Comparison of ENCODE assay signal across 8 cellular contexts in genomic region chr5:149442563-149443182, GRCh38.
A peak's percentile ranks its signal among the peaks of the same experiment; 100 is the strongest.
DNase-seq lines count a peak whose midpoint lies in the region; ATAC-seq and TF ChIP-seq lines count a peak whose summit lies in the region.

No MANE protein-coding gene starts in this region.

- H3K4me3 ChIP-seq in parathyroid adenoma (ENCODE audit: low read depth, low read length) (no peak overlapping the region), transverse colon (no peak overlapping the region)

- ATAC-seq in GM19023 (IDR thresholded peaks at IDR 0.05; ENCODE audit: unreplicated experiment) (peak; percentile 81), SK-N-SH treated with all-trans-retinoic acid at 6 μM for 48 hours (peak; percentile 84)

- H3K4me1 ChIP-seq in parathyroid adenoma (peaks cover 7% of the 10 kb centered on the region), transverse colon (peaks cover 6 to 34% (median 28%) of the 10 kb centered on the region in 4 donors)

- peaks cover 12% of the 10 kb centered on the region for H3K27me3 Mint-ChIP-seq in activated naive CD4-positive, alpha-beta T cell treated with anti-CD3 and anti-CD28 coated beads, Interleukin-2, amount 10 ng/mL, durations not matched to agents 7 days and 5 days
- H3K27me3 Mint-ChIP-seq in glutamatergic neuron (ENCODE audit: unreplicated experiment) = peaks cover 9% of the 10 kb centered on the region

- no peaks in the 10 kb centered on the region for H3K36me3 Mint-ChIP-seq in activated naive CD4-positive, alpha-beta T cell treated with anti-CD3 and anti-CD28 coated beads, Interleukin-2, amount 10 ng/mL, durations not matched to agents 7 days and 5 days
- no peaks in the 10 kb centered on the region for H3K36me3 Mint-ChIP-seq in glutamatergic neuron (ENCODE audit: unreplicated experiment)

- H3K36me3 ChIP-seq in parathyroid adenoma (ENCODE audit: control insufficient read depth, insufficient read depth, low read length) (no peaks in the 10 kb centered on the region), transverse colon (no peaks in the 10 kb centered on the region)

- no peaks in the 10 kb centered on the region for H3K79me2 ChIP-seq in parathyroid adenoma

- H3K27ac ChIP-seq in parathyroid adenoma (peak overlapping the region; percentile 39), transverse colon (peak overlapping the region; percentile 69 to 91 (median 72))

- in situ Hi-C loops in transverse colon (cut with MboI; ENCODE audit: low pct_ligation_motif_present in 1 of 4, low pct_unique_long_range_greater_than_20kb in 1 of 4, low sequenced_read_pairs in 3 of 4) = loop anchor here in 1 of 4 donors (10.0 kb wide), 1 partner anchor 122 kb away; no protein-coding TSS in a partner anchor

- TF ChIP-seq EP300 in transverse colon (IDR thresholded peaks at IDR 0.05; ENCODE audit: low read depth) = no peak

- H3K4me2 ChIP-seq in parathyroid adenoma (ENCODE audit: low read length) = peak overlapping the region; percentile 40

- H3K4me1 Mint-ChIP-seq in activated naive CD4-positive, alpha-beta T cell treated with anti-CD3 and anti-CD28 coated beads, Interleukin-2, amount 10 ng/mL, durations not matched to agents 7 days and 5 days = peaks cover 21% of the 10 kb centered on the region
- H3K4me1 Mint-ChIP-seq in glutamatergic neuron (ENCODE audit: low read depth, unreplicated experiment) = peaks cover 4% of the 10 kb centered on the region

- H3K9ac ChIP-seq in parathyroid adenoma = no peak overlapping the region

- intact Hi-C loops in transverse colon (cut with DNase I; ENCODE audit: low total_unique reads) = no loop called here

- no peaks in the 10 kb centered on the region for H3K9me3 Mint-ChIP-seq in activated naive CD4-positive, alpha-beta T cell treated with anti-CD3 and anti-CD28 coated beads, Interleukin-2, amount 10 ng/mL, durations not matched to agents 7 days and 5 days
- no peaks in the 10 kb centered on the region for H3K9me3 Mint-ChIP-seq in glutamatergic neuron (ENCODE audit: unreplicated experiment)

- TF ChIP-seq CTCF in glutamatergic neuron (IDR thresholded peaks at IDR 0.05; ENCODE audit: partially characterized antibody, unreplicated experiment) (peak; percentile 85), parathyroid adenoma (IDR thresholded peaks at IDR 0.05) (peak; percentile 95), transverse colon (IDR thresholded peaks at IDR 0.05) (peak; percentile 82 to 97 (median 91))

- WGBS in transverse colon (ENCODE audit: low coverage in 1 of 2), 2 donors = 49% methylated on average over 13 of the region's 17 CpGs; no CpG with 5 or more reads in 1 of the 2 donors

- no peak for TF ChIP-seq POLR2A in transverse colon (IDR thresholded peaks at IDR 0.05)

- H3K9me3 ChIP-seq in parathyroid adenoma (ENCODE audit: control insufficient read depth, low read length) (no peaks in the 10 kb centered on the region), transverse colon (no peaks in the 10 kb centered on the region)

- H3K27me3 ChIP-seq in parathyroid adenoma (ENCODE audit: control insufficient read depth, insufficient read depth, low read length) = no peaks in the 10 kb centered on the region
- no peaks in the 10 kb centered on the region for H3K27me3 ChIP-seq in transverse colon

- peak overlapping the region; percentile 96 for H2AFZ ChIP-seq in parathyroid adenoma

- H3K27ac Mint-ChIP-seq in activated naive CD4-positive, alpha-beta T cell treated with anti-CD3 and anti-CD28 coated beads, Interleukin-2, amount 10 ng/mL, durations not matched to agents 7 days and 5 days = no peak overlapping the region
- no peak overlapping the region for H3K27ac Mint-ChIP-seq in glutamatergic neuron (ENCODE audit: unreplicated experiment)

- DNase-seq in Ammon's horn (ENCODE audit: low spot score) = peak; percentile 82
- peak; percentile 70 for DNase-seq in HT1080 (ENCODE audit: low read depth)
- peak; percentile 78 for DNase-seq in activated naive CD4-positive, alpha-beta T cell treated with anti-CD3 and anti-CD28 coated beads, Interleukin-2, amount 10 ng/mL, durations not matched to agents 7 days and 5 days
- peak; percentile 96 for DNase-seq in glutamatergic neuron
- DNase-seq in transverse colon = peak; percentile 90

- CTCF ChIA-PET in activated naive CD4-positive, alpha-beta T cell treated with anti-CD3 and anti-CD28 coated beads, Interleukin-2, amount 10 ng/mL, durations not matched to agents 7 days and 5 days (lab: Charles Lee) = interaction anchor here (0.6 to 5.7 kb wide), 21 partner anchors 9 to 179 kb away, joined by 3 to 41 read pairs (median 4); no protein-coding TSS in a partner anchor

- H3K4me3 Mint-ChIP-seq in activated naive CD4-positive, alpha-beta T cell treated with anti-CD3 and anti-CD28 coated beads, Interleukin-2, amount 10 ng/mL, durations not matched to agents 7 days and 5 days = no peak overlapping the region
- H3K4me3 Mint-ChIP-seq in glutamatergic neuron (ENCODE audit: unreplicated experiment) = no peak overlapping the region

TF ChIP-seq in SK-N-SH treated with all-trans-retinoic acid at 6 μM for 48 hours, 23 proteins besides CTCF, POLR2A, EP300 and RAD21:
- TF ChIP-seq POU6F1 (CRISPR knock-in tag; IDR thresholded peaks at IDR 0.05; ENCODE audit: borderline replicate concordance, low read depth) (no peak), ZFP3 (CRISPR knock-in tag; IDR thresholded peaks at IDR 0.05) (0 out of 2 replicates have a peak, but pooled peaks have one; percentile 24), GLIS3 (CRISPR knock-in tag; IDR thresholded peaks at IDR 0.05) (no peak)
TF ChIP-seq in SK-N-SH treated with all-trans-retinoic acid at 6 μM for 48 hours: peak in this region for 1.
